In genomic region chr5:77030097-77031071, GRCh38 we compare ENCODE assay signal across 8 cellular contexts. TPM values are rescaled to one million over a fixed set of nuclear protein-coding genes. Genes with fewer than 3 reads are reported as not detected.
DNase-seq lines count a peak whose midpoint lies in the region; ATAC-seq, FAIRE-seq and TF ChIP-seq lines count a peak whose summit lies in the region.

TSS of gene AGGF1 (plus strand) at chr5:77030404. CDS start at chr5:77030767, 363 bp downstream.

- peak within 1 kb of the TSS; percentile 43 for H3K27ac ChIP-seq in OCI-LY7 (ENCODE audit: low read depth, low read length, poor library complexity, severe bottlenecking)
- H3K27ac ChIP-seq in endothelial cell of umbilical vein (ENCODE audit: insufficient read depth, low read depth, low read length) = peak within 1 kb of the TSS; percentile 74

- H3K9me2 ChIP-seq in OCI-LY7 (ENCODE audit: insufficient read depth, low read length) = no peaks in the 10 kb centered on the region

- peak within 1 kb of the TSS; percentile 84 for H3K4me2 ChIP-seq in OCI-LY7 (ENCODE audit: low read length)
- H3K4me2 ChIP-seq in endothelial cell of umbilical vein (ENCODE audit: insufficient read depth, low read length) = peak within 1 kb of the TSS; percentile 83

- no peaks in the 10 kb centered on the region for H4K20me1 ChIP-seq in OCI-LY7 (ENCODE audit: insufficient read depth, low read length)
- H4K20me1 ChIP-seq in endothelial cell of umbilical vein (replicated peaks; ENCODE audit: control insufficient read depth, extremely low read depth, insufficient read depth, low read length) = no peaks in the 10 kb centered on the region

- intact Hi-C loops in OCI-LY7 (cut with micrococcal nuclease; ENCODE audit: unreplicated experiment) (no loop called here), endothelial cell of umbilical vein (cut with micrococcal nuclease) (loop anchor here (1.0 kb wide), 2 partner anchors 47 to 71 kb away; no protein-coding TSS in a partner anchor)

- CTCF ChIA-PET in OCI-LY7 (lab: Charles Lee; ENCODE audit: unreplicated experiment) (interaction anchor here (0.6 kb wide), 2 partner anchors 163 to 1699 kb away, joined by 3 read pairs; no protein-coding TSS in a partner anchor), endothelial cell of umbilical vein (lab: Charles Lee) (interaction anchor here (0.9 to 2.1 kb wide), 11 partner anchors 14 to 462 kb away, joined by 3 to 28 read pairs (median 6); partner anchors contain the start of gene WDR41)

- POLR2A ChIA-PET in OCI-LY7 (lab: Charles Lee) (interaction anchor here (0.6 to 1.8 kb wide), 7 partner anchors 13 to 727 kb away, joined by 3 to 13 read pairs (median 3); no protein-coding TSS in a partner anchor), endothelial cell of umbilical vein (lab: Charles Lee) (interaction anchor here (0.6 to 1.0 kb wide), 2 partner anchors 223 to 461 kb away, joined by 3 to 4 read pairs; partner anchors contain the start of gene WDR41)

- H3K4me3 ChIP-seq in OCI-LY7 (ENCODE audit: low read depth, low read length, poor library complexity, severe bottlenecking) (peak within 1 kb of the TSS; percentile 82), endothelial cell of umbilical vein (replicated peaks in 1 of 3; ENCODE audit: insufficient read depth in 1 of 3, low read depth in 1 of 3, low read length in 3 of 3) (peak within 1 kb of the TSS; percentile 71 to 77 (median 76))

- BruUV-seq in OCI-LY7 (replicated peaks; lab: Mats Ljungman, UMichigan) = TSS peak; percentile 79
- BruUV-seq in endothelial cell of umbilical vein (replicated peaks; lab: Mats Ljungman, UMichigan) = TSS peak; percentile 75

- H3K9me3 ChIP-seq in OCI-LY7 (ENCODE audit: low read length) (peaks cover 26% of the 10 kb centered on the region), endothelial cell of umbilical vein (replicated peaks; ENCODE audit: control insufficient read depth, insufficient read depth, low read length) (peaks cover 2% of the 10 kb centered on the region)

- peak; percentile 89 for TF ChIP-seq POLR2A in endothelial cell of umbilical vein (IDR thresholded peaks at IDR 0.05; ENCODE audit: low read depth, low read length)

- TF ChIP-seq CTCF in OCI-LY7 (conservative IDR thresholded peaks at IDR 0.05; ENCODE audit: low read length) (no peak), endothelial cell of umbilical vein (IDR thresholded peaks at IDR 0.05; ENCODE audit: extremely low read depth in 1 of 2, insufficient read depth in 1 of 2, low read depth in 1 of 2, low read length in 2 of 2) (no peak)

- H3K27me3 ChIP-seq in endothelial cell of umbilical vein (ENCODE audit: control insufficient read depth in 2 of 2, insufficient read depth in 2 of 2, low read length in 2 of 2) = no peaks in the 10 kb centered on the region

- peak; percentile 97 for ATAC-seq in GM21515 (IDR thresholded peaks at IDR 0.05; ENCODE audit: unreplicated experiment)

- H3K79me2 ChIP-seq in OCI-LY7 (ENCODE audit: insufficient read depth, low read depth, low read length) = peaks cover 13% of the 10 kb centered on the region; the same call in 1 of the 2 replicates
- H3K79me2 ChIP-seq in endothelial cell of umbilical vein (ENCODE audit: control insufficient read depth, insufficient read depth, low read length) = peaks cover 7% of the 10 kb centered on the region

- H2AFZ ChIP-seq in OCI-LY7 (ENCODE audit: low read length) = peak within 1 kb of the TSS; percentile 94
- H2AFZ ChIP-seq in endothelial cell of umbilical vein (ENCODE audit: low read depth, low read length) = peak within 1 kb of the TSS; percentile 87

- no peaks in the 10 kb centered on the region for H3K9me1 ChIP-seq in endothelial cell of umbilical vein (replicated peaks; ENCODE audit: control insufficient read depth, extremely low read depth, insufficient read depth, low read length)

- H3K4me1 ChIP-seq in OCI-LY7 (ENCODE audit: insufficient read depth, low read length, poor library complexity, severe bottlenecking) (peaks cover 17% of the 10 kb centered on the region), endothelial cell of umbilical vein (ENCODE audit: control insufficient read depth, extremely low read depth, insufficient read depth, low read length) (peaks cover 11% of the 10 kb centered on the region)

- dilution Hi-C loops in endothelial cell of umbilical vein (cut with MboI; ENCODE audit: extremely low pct_ligation_motif_present, low sequenced_read_pairs) = no loop called here

- DNase-seq in D341Med (ENCODE audit: low spot score) (peak; percentile 90), HuH-7 (ENCODE audit: low spot score) (peak; percentile 82), OCI-LY7 (ENCODE audit: low spot score) (peak; percentile 93), activated T-cell treated with anti-CD3 and anti-CD28 coated beads for 24 hours (ENCODE audit: low read depth) (peak; percentile 90), endothelial cell of umbilical vein (ENCODE audit: low read depth, low spot score) (peak; percentile 93), midbrain (lab: John Stamatoyannopoulos, UW) (peak; percentile 93)
- peak; percentile 74 to 75 for DNase-seq in stimulated activated CD8-positive, alpha-beta memory T cell treated with anti-CD3 and anti-CD28 coated beads, Interleukin-2, amount 100 ng/mL, for 1 hour (ENCODE audit: low read depth in 2 of 2)

- peaks cover 25% of the 10 kb centered on the region for H3K36me3 ChIP-seq in OCI-LY7 (ENCODE audit: insufficient read depth, low read length)
- H3K36me3 ChIP-seq in endothelial cell of umbilical vein (ENCODE audit: control insufficient read depth in 2 of 2, extremely low read depth in 1 of 2, insufficient read depth in 2 of 2, low read length in 2 of 2) = peaks cover 0 to under 1% of the 10 kb centered on the region in 2 experiments

- H3K9ac ChIP-seq in endothelial cell of umbilical vein (replicated peaks; ENCODE audit: extremely low read depth, insufficient read depth, low read length) = peak within 1 kb of the TSS; percentile 93

- peak; percentile 98 for FAIRE-seq in endothelial cell of umbilical vein (lab: Jason Lieb, UNC)

TF ChIP-seq in endothelial cell of umbilical vein, 7 proteins besides CTCF, POLR2A, EP300 and RAD21:
- TF ChIP-seq MYC (IDR thresholded peaks at IDR 0.05; ENCODE audit: low read depth, low read length) (peak; percentile 61), POLR2AphosphoS5 (IDR thresholded peaks at IDR 0.05; ENCODE audit: insufficient read depth, low read depth, low read length) (peak; percentile 86), JUN (IDR thresholded peaks at IDR 0.05; ENCODE audit: borderline replicate concordance, insufficient read depth, insufficient read length, low read depth) (no peak), MAX (IDR thresholded peaks at IDR 0.05; ENCODE audit: insufficient read depth, insufficient read length) (peak; percentile 74), EZH2 (IDR thresholded peaks at IDR 0.05; ENCODE audit: borderline replicate concordance, low read depth, low read length, severe bottlenecking) (no peak), FOS (IDR thresholded peaks at IDR 0.05; ENCODE audit: borderline replicate concordance, insufficient read depth, low read length) (no peak)

RNA-seq across cellular contexts. Expression of gene AGGF1, which starts in this region (rescaled TPM):
- 18.5 and 19.3 TPM in 2 replicates for total RNA-seq in OCI-LY7 (2014; rRNA removed; shearing (Covaris generic))
- 32.2 and 33.6 TPM in 2 replicates for total RNA-seq in OCI-LY7 (2022)
- 16.1 and 19.9 TPM in 2 replicates for total RNA-seq in endothelial cell of umbilical vein
- polyA plus RNA-seq in endothelial cell of umbilical vein = 6.7 and 7.8 TPM in 2 replicates
- polyA plus RNA-seq in endothelial cell of umbilical vein (2011; cell fraction: cytosol; rRNA removed) = 6.2 and 7.3 TPM in 2 replicates
- 8.2 and 10.2 TPM in 2 replicates for polyA plus RNA-seq in endothelial cell of umbilical vein (2011; cell fraction: nucleus; rRNA removed)
- 8.4 and 10.9 TPM in 2 replicates for polyA plus RNA-seq in endothelial cell of umbilical vein (2012)
- 5.9 and 6.0 TPM in 2 replicates for polyA minus RNA-seq in endothelial cell of umbilical vein
- 11.7 TPM for polyA minus RNA-seq in endothelial cell of umbilical vein (2011; cell fraction: cytosol; rRNA and poly(A)+ RNA removed)
- polyA minus RNA-seq in endothelial cell of umbilical vein (2011; cell fraction: nucleus; rRNA and poly(A)+ RNA removed) = 12.8 and 13.1 TPM in 2 replicates

Comparison
In these comparisons a context has a peak if more than half of its experiments do, and no peak if none do; other contexts are left out.
1. Peak in every context shown above with its lines: DNase-seq, ATAC-seq, H3K4me3 ChIP-seq and H3K27ac ChIP-seq.